15 cellular contexts compared by ENCODE assay signal in genomic region chr13:41595298-41595697, GRCh38.
A peak's percentile ranks its signal among the peaks of the same experiment; 100 is the strongest.
DNase-seq lines count a peak whose midpoint lies in the region; ATAC-seq and TF ChIP-seq lines count a peak whose summit lies in the region.
"Had no signal": no experiment of that assay in that cellular context is flagged by ENCODE, and none has a peak within 500 bp of the region (broad histone marks: within the 10 kb centered on the region; RNA-seq: fewer than 3 reads in every experiment).

No MANE protein-coding gene starts in this region.

- H3K9me1 ChIP-seq in IMR-90 (ENCODE audit: insufficient read depth, low read length) = peaks cover 6% of the 10 kb centered on the region

- POLR2A ChIA-PET in IMR-90 (lab: Charles Lee; ENCODE audit: unreplicated experiment) (no interaction called here), OCI-LY7 (lab: Charles Lee) (interaction anchor here (1.0 to 1.7 kb wide), 3 partner anchors 13 to 83 kb away, joined by 3 to 4 read pairs (median 4); no protein-coding TSS in a partner anchor)

- H3K27ac ChIP-seq in IMR-90 (ENCODE audit: insufficient read depth, low read length) = peak overlapping the region; percentile 75; the same call in 1 of the 2 replicates
- no peak overlapping the region for H3K27ac ChIP-seq in OCI-LY7 (ENCODE audit: low read depth, low read length, poor library complexity, severe bottlenecking)
- no peak overlapping the region for H3K27ac ChIP-seq in left lung
- H3K27ac ChIP-seq in upper lobe of right lung = no peak overlapping the region
- H3K27ac ChIP-seq: C4-2B, HL-60 had no signal

- H3K36me3 ChIP-seq in IMR-90 (ENCODE audit: control insufficient read depth, insufficient read depth, low read length) (peaks cover 2% of the 10 kb centered on the region; the same call in 1 of the 2 replicates), OCI-LY7 (ENCODE audit: insufficient read depth, low read length) (peaks cover 16% of the 10 kb centered on the region), left lung (no peaks in the 10 kb centered on the region), upper lobe of right lung (peaks cover 2% of the 10 kb centered on the region)

- H2BK120ac ChIP-seq in IMR-90 (ENCODE audit: low read depth, low read length) = peak overlapping the region; percentile 67

- H3K9me3 ChIP-seq in IMR-90 (ENCODE audit: control insufficient read depth, insufficient read depth, low read length) (no peaks in the 10 kb centered on the region), OCI-LY7 (ENCODE audit: low read length) (no peaks in the 10 kb centered on the region), left lung (no peaks in the 10 kb centered on the region), upper lobe of right lung (no peaks in the 10 kb centered on the region)
- H3K9me3 ChIP-seq: Caco-2 had no signal

- peak overlapping the region; percentile 92 for H2BK5ac ChIP-seq in IMR-90 (ENCODE audit: low read depth, low read length, poor library complexity, severe bottlenecking)

- H2AK9ac ChIP-seq in IMR-90 (replicated peaks; ENCODE audit: low read depth, low read length, poor library complexity) = no peak overlapping the region

- H3K18ac ChIP-seq in IMR-90 (ENCODE audit: low read depth, low read length) = peak overlapping the region; percentile 99

- H4K20me1 ChIP-seq in IMR-90 (ENCODE audit: insufficient read depth, low read length) (no peaks in the 10 kb centered on the region), OCI-LY7 (ENCODE audit: insufficient read depth, low read length) (no peaks in the 10 kb centered on the region)

- TF ChIP-seq CTCF in IMR-90 (conservative IDR thresholded peaks at IDR 0.05; ENCODE audit: low read depth, low read length) = no peak
- TF ChIP-seq CTCF in OCI-LY7 (conservative IDR thresholded peaks at IDR 0.05; ENCODE audit: low read length) = no peak
- no peak for TF ChIP-seq CTCF in left lung (IDR thresholded peaks at IDR 0.05)
- no peak for TF ChIP-seq CTCF in upper lobe of right lung (IDR thresholded peaks at IDR 0.05)

- peak; percentile 18; the same call in 1 of the 2 replicates for ATAC-seq in IMR-90 (ENCODE audit: low read depth)
- ATAC-seq in left lung = peak; percentile 82
- peak; percentile 28 for ATAC-seq in upper lobe of right lung
- ATAC-seq in GM21390 (IDR thresholded peaks at IDR 0.05; ENCODE audit: unreplicated experiment) = no peak
- no peak for ATAC-seq in GM19397 (IDR thresholded peaks at IDR 0.05; ENCODE audit: unreplicated experiment)
- ATAC-seq: K562 had no signal

- no peak overlapping the region for H3K56ac ChIP-seq in IMR-90 (ENCODE audit: extremely low read depth, insufficient read depth, low read length)

- no peak for TF ChIP-seq POLR2A in IMR-90 (IDR thresholded peaks at IDR 0.05; ENCODE audit: low read depth, low read length)

- H3K4me1 ChIP-seq in IMR-90 (ENCODE audit: control insufficient read depth, insufficient read depth, low read length) (peaks cover 14% of the 10 kb centered on the region), OCI-LY7 (ENCODE audit: insufficient read depth, low read length, poor library complexity, severe bottlenecking) (peaks cover 24% of the 10 kb centered on the region), left lung (peaks cover 9 to 15% of the 10 kb centered on the region in 2 donors), upper lobe of right lung (peaks cover 6% of the 10 kb centered on the region)

- WGBS in IMR-90 (ENCODE audit: extremely low coverage in 2 of 2, insufficient read length in 1 of 2), 2 experiments = no CpG with 5 or more reads among the region's 1 CpG

- DNase-seq in IMR-90 = peak; percentile 11
- DNase-seq in OCI-LY7 (ENCODE audit: low spot score) = no peak
- no peak for DNase-seq in left lung
- DNase-seq in upper lobe of right lung = no peak
- no peak for DNase-seq in NCI-H748 (lab: John Stamatoyannopoulos, UW; ENCODE audit: unreplicated experiment)
- DNase-seq: AML-193; Caco-2; CD4-positive, alpha-beta T cell; GDM1; H9 had no signal

- H3K23ac ChIP-seq in IMR-90 (ENCODE audit: low read depth, low read length) = peak overlapping the region; percentile 6; the same call in 1 of the 2 replicates

- H3K79me1 ChIP-seq in IMR-90 (ENCODE audit: low read depth in 1 of 2, low read length in 2 of 2) = no peaks in the 10 kb centered on the region

- H3K9ac ChIP-seq in IMR-90 (ENCODE audit: low read depth, low read length) = no peak overlapping the region

- H3K9me2 ChIP-seq in OCI-LY7 (ENCODE audit: insufficient read depth, low read length) = no peaks in the 10 kb centered on the region

- H3K27me3 ChIP-seq in IMR-90 (ENCODE audit: control insufficient read depth, insufficient read depth, low read length) (no peaks in the 10 kb centered on the region), left lung (no peaks in the 10 kb centered on the region), upper lobe of right lung (no peaks in the 10 kb centered on the region)

- H3K14ac ChIP-seq in IMR-90 (replicated peaks; ENCODE audit: low read depth, low read length) = peak overlapping the region; percentile 70; the same call in 1 of the 2 replicates

- no peak for TF ChIP-seq RAD21 in IMR-90 (IDR thresholded peaks at IDR 0.05; ENCODE audit: low read length)

- peak overlapping the region; percentile 85 for H4K91ac ChIP-seq in IMR-90 (ENCODE audit: insufficient read depth, low read depth, low read length)

- in situ Hi-C loops in IMR-90 (cut with MboI; ENCODE audit: low sequenced_read_pairs) = no loop called here

- CTCF ChIA-PET in IMR-90 (lab: Yijun Ruan, JAX) (interaction anchor here (1.5 kb wide), 1 partner anchor 30 kb away, joined by 6 read pairs; no protein-coding TSS in a partner anchor), OCI-LY7 (lab: Charles Lee; ENCODE audit: unreplicated experiment) (no interaction called here)

- dilution Hi-C loops in IMR-90 (cut with HindIII; ENCODE audit: low sequenced_read_pairs, unreplicated experiment) = no loop called here

- no peak overlapping the region for H2AFZ ChIP-seq in IMR-90 (replicated peaks; ENCODE audit: low read length, poor library complexity)
- H2AFZ ChIP-seq in OCI-LY7 (ENCODE audit: low read length) = no peak overlapping the region

- H2BK20ac ChIP-seq in IMR-90 (ENCODE audit: low read depth, low read length) = peak overlapping the region; percentile 44; the same call in 1 of the 2 replicates

- intact Hi-C loops in IMR-90 (cut with micrococcal nuclease) (no loop called here), OCI-LY7 (cut with micrococcal nuclease; ENCODE audit: unreplicated experiment) (no loop called here), left lung (cut with DNase I) (no loop called here), upper lobe of right lung (cut with DNase I) (no loop called here)

- no TSS peak for BruUV-seq in IMR-90 (replicated peaks; lab: Mats Ljungman, UMichigan)
- TSS peak; percentile 45 for BruUV-seq in OCI-LY7 (replicated peaks; lab: Mats Ljungman, UMichigan)

- H3K79me2 ChIP-seq in OCI-LY7 (ENCODE audit: insufficient read depth, low read depth, low read length) = no peaks in the 10 kb centered on the region

- peak overlapping the region; percentile 80 for H2AK5ac ChIP-seq in IMR-90 (ENCODE audit: low read depth, low read length)

- H3K4me2 ChIP-seq in IMR-90 (ENCODE audit: low read depth, low read length) (peak overlapping the region; percentile 28; the same call in 1 of the 2 replicates), OCI-LY7 (ENCODE audit: low read length) (no peak overlapping the region)

- peak overlapping the region; percentile 27 for H3K4ac ChIP-seq in IMR-90 (ENCODE audit: low read depth, low read length)

- no peak overlapping the region for H3K4me3 ChIP-seq in IMR-90 (ENCODE audit: insufficient read depth, low read depth, low read length)
- no peak overlapping the region for H3K4me3 ChIP-seq in OCI-LY7 (ENCODE audit: low read depth, low read length, poor library complexity, severe bottlenecking)
- no peak overlapping the region for H3K4me3 ChIP-seq in left lung
- no peak overlapping the region for H3K4me3 ChIP-seq in upper lobe of right lung
- H3K4me3 ChIP-seq: K562 had no signal

- 0 out of 3 replicates have a peak overlapping the region, but pooled peaks have one; percentile 84 for H2BK15ac ChIP-seq in IMR-90 (ENCODE audit: low read depth, low read length)

- peak overlapping the region; percentile 55; a peak in 3 of 4 replicates for H4K8ac ChIP-seq in IMR-90 (ENCODE audit: low read depth in 2 of 2, low read length in 2 of 2)

- peak overlapping the region; percentile 91 for H4K5ac ChIP-seq in IMR-90 (ENCODE audit: low read depth, low read length)

TF ChIP-seq in IMR-90, 13 proteins besides CTCF, POLR2A, EP300 and RAD21:
- TF ChIP-seq NFE2L2 (IDR thresholded peaks at IDR 0.05; ENCODE audit: low read depth, low read length) (no peak), MXI1 (IDR thresholded peaks at IDR 0.05; ENCODE audit: borderline replicate concordance, low read depth, low read length) (no peak), USF2 (IDR thresholded peaks at IDR 0.05; ENCODE audit: low read depth, low read length) (no peak), FOS (IDR thresholded peaks at IDR 0.05; ENCODE audit: low read depth, low read length) (no peak)

Comparison
In these comparisons a context has a peak if more than half of its experiments do, and no peak if none do; other contexts are left out.
1. ATAC-seq: peak in IMR-90 (single experiment), left lung (single experiment) and upper lobe of right lung (single experiment); none in GM21390 (single experiment) and GM19397 (single experiment).